In genomic region chr7:134569962-134570361, GRCh38 we compare ENCODE assay signal across 1 cellular context. TPM values are rescaled to one million over a fixed set of nuclear protein-coding genes. Genes with fewer than 3 reads are reported as not detected.
"Had no signal": no experiment of that assay in that cellular context is flagged by ENCODE, and none has a peak within 500 bp of the region (broad histone marks: within the 10 kb centered on the region; RNA-seq: fewer than 3 reads in every experiment).

No MANE protein-coding gene starts in this region.

RNA-seq across cellular contexts. Expression of gene AKR1B15, which starts 21.1 kb away (rescaled TPM):
- total RNA-seq: MCF 10A had no signal
